In genomic region chr22:33925194-33925593, GRCh38 we compare ENCODE assay signal across 24 cellular contexts. TPM values are rescaled to one million over a fixed set of nuclear protein-coding genes. Genes with fewer than 3 reads are reported as not detected.
A peak's percentile ranks its signal among the peaks of the same experiment; 100 is the strongest.
DNase-seq lines count a peak whose midpoint lies in the region; ATAC-seq, FAIRE-seq and TF ChIP-seq lines count a peak whose summit lies in the region.
"Had no signal": no experiment of that assay in that cellular context is flagged by ENCODE, and none has a peak within 500 bp of the region (broad histone marks: within the 10 kb centered on the region; RNA-seq: fewer than 3 reads in every experiment).

No MANE protein-coding gene starts in this region.

- H3K27ac Mint-ChIP-seq in GM23338 = no peak overlapping the region
- H3K27ac Mint-ChIP-seq: B cell; CD4-positive, alpha-beta T cell; CD8-positive, alpha-beta T cell had no signal

- no peaks in the 10 kb centered on the region; the same call in 2 of the 3 replicates for H3K36me3 Mint-ChIP-seq in GM23338 (ENCODE audit: low read depth)
- H3K36me3 Mint-ChIP-seq: CD8-positive, alpha-beta T cell had no signal

- CTCF ChIA-PET in A549 (lab: Yijun Ruan, JAX) (interaction anchor here (0.9 to 4.3 kb wide), 4 partner anchors 15 to 623 kb away, joined by 3 to 18 read pairs (median 10); no protein-coding TSS in a partner anchor), K562 (lab: Yijun Ruan, JAX; ENCODE audit: low intra/inter-chr PET ratio) (no interaction called here)

- FAIRE-seq in A549 (lab: Jason Lieb, UNC) (no peak), K562 (lab: Jason Lieb, UNC) (no peak)
- FAIRE-seq: A204.1, D721Med, GM12878, GM12892, GM18507 had no signal

- in situ Hi-C loops in K562 (cut with MboI) = no loop called here

- H3K4me3 ChIP-seq in A549 (no peak overlapping the region), GM23338 (no peak overlapping the region), K562 (no peak overlapping the region), body of pancreas (no peak overlapping the region)
- H3K4me3 ChIP-seq: BLaER1 treated with 17β-estradiol and CSF1 and Interleukin-3, amounts not matched to agents 10 nM and 100 nM; GM12878 had no signal

- no peak for ATAC-seq in A549
- ATAC-seq in GM23338 = no peak
- ATAC-seq in K562 = no peak
- ATAC-seq in body of pancreas = no peak
- ATAC-seq: CD8-positive, alpha-beta T cell; GM12878 had no signal

- H3K79me2 ChIP-seq in GM23338 (replicated peaks; ENCODE audit: insufficient read depth) (no peaks in the 10 kb centered on the region), K562 (ENCODE audit: control insufficient read depth, insufficient read depth, low read length) (no peaks in the 10 kb centered on the region)

- H3K27me3 ChIP-seq in GM23338 (ENCODE audit: insufficient read depth) (no peaks in the 10 kb centered on the region), K562 (ENCODE audit: control insufficient read depth in 2 of 2, insufficient read depth in 2 of 2, low read length in 2 of 2) (no peaks in the 10 kb centered on the region), body of pancreas (no peaks in the 10 kb centered on the region)

- no peak for TF ChIP-seq CTCF in A549 (IDR thresholded peaks at IDR 0.05)
- TF ChIP-seq CTCF in GM23338 (conservative IDR thresholded peaks at IDR 0.05; ENCODE audit: low read depth in 2 of 2) = no peak
- no peak for TF ChIP-seq CTCF in K562 (IDR thresholded peaks at IDR 0.05 in 2 of 3, conservative IDR thresholded peaks at IDR 0.05 in 1 of 3; ENCODE audit: insufficient read depth in 2 of 3, low read depth in 1 of 3, low read length in 3 of 3)
- no peak for TF ChIP-seq CTCF in body of pancreas (IDR thresholded peaks at IDR 0.05)

- TF ChIP-seq POLR2A in A549 (IDR thresholded peaks at IDR 0.05; ENCODE audit: low read length) (no peak), K562 (conservative IDR thresholded peaks at IDR 0.05) (no peak), body of pancreas (IDR thresholded peaks at IDR 0.05) (no peak)

- TF ChIP-seq EP300 in A549 (IDR thresholded peaks at IDR 0.05) = no peak
- no peak for TF ChIP-seq EP300 in K562 (IDR thresholded peaks at IDR 0.05; ENCODE audit: low read length)

- no peaks in the 10 kb centered on the region for H3K9me3 ChIP-seq in A549
- H3K9me3 ChIP-seq in K562 (replicated peaks; ENCODE audit: control insufficient read depth, insufficient read depth, low read depth, low read length) = no peaks in the 10 kb centered on the region
- no peaks in the 10 kb centered on the region for H3K9me3 ChIP-seq in body of pancreas
- H3K9me3 ChIP-seq: BLaER1 treated with 17β-estradiol and CSF1 and Interleukin-3, amounts not matched to agents 10 nM and 100 nM; Caco-2 had no signal

- peaks cover 5% of the 10 kb centered on the region; the same call in 1 of the 2 replicates for H3K9me2 ChIP-seq in GM23338 (ENCODE audit: insufficient read depth)

- DNase-seq in A549 (ENCODE audit: low read depth in 1 of 2, low spot score in 1 of 2) (no peak), GM23338 (ENCODE audit: low spot score) (no peak), K562 (ENCODE audit: extremely low read depth in 1 of 4, low spot score in 3 of 4) (no peak), activated T-cell treated with anti-CD3 and anti-CD28 coated beads for 4 hours (no peak), NCI-H2029 treated with DMSO at 0.1 percent for 48 hours (lab: John Stamatoyannopoulos, UW) (no peak), body of pancreas (no peak)
- DNase-seq: 8988T; AML-193; Caco-2; Calu3; CD4-positive, alpha-beta T cell; CD8-positive, alpha-beta T cell; DMS79; DND-41; EL; GDM1 had no signal

- intact Hi-C loops in K562 (cut with micrococcal nuclease) (loop anchor here (10.0 kb wide), 1 partner anchor 1100 kb away; no protein-coding TSS in a partner anchor), body of pancreas (cut with DNase I) (loop anchor here (10.0 kb wide), 1 partner anchor 180 kb away; no protein-coding TSS in a partner anchor)

- TF ChIP-seq RAD21 in A549 (conservative IDR thresholded peaks at IDR 0.05 in 1 of 2, IDR thresholded peaks at IDR 0.05 in 1 of 2) (no peak), K562 (CRISPR knock-in tag; conservative IDR thresholded peaks at IDR 0.05 in 1 of 2, IDR thresholded peaks at IDR 0.05 in 1 of 2) (no peak)

- H3K9me1 ChIP-seq in K562 (ENCODE audit: control insufficient read depth, insufficient read depth, low read length) = no peaks in the 10 kb centered on the region

- H3K4me2 ChIP-seq in A549 (no peak overlapping the region), GM23338 (peak overlapping the region; percentile 7; the same call in 1 of the 2 replicates), K562 (ENCODE audit: insufficient read depth, low read length) (no peak overlapping the region)
- H3K4me2 ChIP-seq: BLaER1 treated with 17β-estradiol and CSF1 and Interleukin-3, amounts not matched to agents 10 nM and 100 nM had no signal

- H4K20me1 ChIP-seq in GM23338 (replicated peaks; ENCODE audit: insufficient read depth) (no peaks in the 10 kb centered on the region), K562 (replicated peaks; ENCODE audit: control insufficient read depth, insufficient read depth, low read length) (no peaks in the 10 kb centered on the region)

- no peak overlapping the region for H3K27ac ChIP-seq in A549
- no peak overlapping the region for H3K27ac ChIP-seq in GM23338 (ENCODE audit: low read depth)
- no peak overlapping the region for H3K27ac ChIP-seq in K562 (ENCODE audit: extremely low read depth, low read depth, low read length)
- H3K27ac ChIP-seq in body of pancreas = no peak overlapping the region
- H3K27ac ChIP-seq: BLaER1 treated with 17β-estradiol and CSF1 and Interleukin-3, amounts not matched to agents 10 nM and 100 nM; C4-2B had no signal

- 36% methylated on average over 4 of the region's 4 CpGs for WGBS in A549 (ENCODE audit: missing lambda C conversion rate)
- 2% methylated on average over 4 of the region's 4 CpGs for WGBS in K562 (ENCODE audit: insufficient coverage, low coverage, missing lambda C conversion rate)
- 67 to 85% methylated on average over 4 of the region's 4 CpGs for WGBS in body of pancreas, 2 donors

- H3K4me1 ChIP-seq in A549 (peaks cover 4% of the 10 kb centered on the region; the same call in 2 of the 3 replicates), GM23338 (ENCODE audit: insufficient read depth) (peaks cover 23% of the 10 kb centered on the region), K562 (replicated peaks in 1 of 2; ENCODE audit: control insufficient read depth in 2 of 2, insufficient read depth in 2 of 2, low read length in 2 of 2) (peaks cover 0 to 9% of the 10 kb centered on the region in 2 experiments; a peak in 2 of 5 replicates), body of pancreas (peaks cover 19% of the 10 kb centered on the region)
- H3K4me1 ChIP-seq: Caco-2 had no signal

- H3F3A ChIP-seq in GM23338 (replicated peaks; ENCODE audit: low read depth) = no peaks in the 10 kb centered on the region

- H3K27me3 Mint-ChIP-seq in GM23338 (ENCODE audit: insufficient read depth, low read depth, poor library complexity) = peaks cover 17% of the 10 kb centered on the region

- BruUV-seq in K562 (replicated peaks; lab: Mats Ljungman, UMichigan) = no TSS peak

- peaks cover 31% of the 10 kb centered on the region for H3K4me1 Mint-ChIP-seq in GM23338

- H3K9ac ChIP-seq in K562 (ENCODE audit: insufficient read depth in 1 of 2, low read depth in 2 of 2, low read length in 2 of 2) = no peak overlapping the region
- H3K9ac ChIP-seq: BLaER1 treated with 17β-estradiol and CSF1 and Interleukin-3, amounts not matched to agents 10 nM and 100 nM had no signal

- no peaks in the 10 kb centered on the region for H3K36me3 ChIP-seq in GM23338 (ENCODE audit: insufficient read depth)
- H3K36me3 ChIP-seq in K562 (ENCODE audit: control insufficient read depth, insufficient read depth, low read length) = no peaks in the 10 kb centered on the region
- H3K36me3 ChIP-seq in body of pancreas (replicated peaks in 1 of 2; ENCODE audit: insufficient read depth in 1 of 2, low read depth in 2 of 2) = no peaks in the 10 kb centered on the region
- H3K36me3 ChIP-seq: BLaER1 treated with 17β-estradiol and CSF1 and Interleukin-3, amounts not matched to agents 10 nM and 100 nM had no signal

- peaks cover 4% of the 10 kb centered on the region; the same call in 1 of the 3 replicates for H3K9me3 Mint-ChIP-seq in GM23338
- H3K9me3 Mint-ChIP-seq: CD8-positive, alpha-beta T cell had no signal

- H3K4me3 Mint-ChIP-seq in GM23338 = no peak overlapping the region
- H3K4me3 Mint-ChIP-seq: B cell; CD4-positive, alpha-beta T cell; CD8-positive, alpha-beta T cell had no signal

- peak overlapping the region; percentile 65; the same call in 1 of the 2 replicates for H2AFZ ChIP-seq in GM23338
- H2AFZ ChIP-seq in K562 (ENCODE audit: low read depth, low read length) = no peak overlapping the region

- POLR2A ChIA-PET in A549 (lab: Yijun Ruan, JAX) = no interaction called here
- POLR2A ChIA-PET in K562 (lab: Yijun Ruan, JAX) = no interaction called here

RNA-seq across cellular contexts. Expression of gene LARGE1, which starts 4.9 kb away (rescaled TPM):
- polyA plus RNA-seq in A549 (2011; rRNA removed) = 5.8 and 8.6 TPM in 2 replicates
- polyA plus RNA-seq in A549 (2012; cell fraction: cytosol; rRNA removed) = 3.0 and 3.6 TPM in 2 replicates
- 3.7 and 4.7 TPM in 2 replicates for polyA plus RNA-seq in A549 (2012; cell fraction: nucleus; rRNA removed)
- polyA plus RNA-seq in A549 (2017; fragmentation: RNase III; extraction: RNeasy Plus Mini Kit Qiagen cat#74134 plus additional on column Dnase treatment) = 2.3 to 2.7 TPM (median 2.6 TPM) in 3 replicates
- polyA minus RNA-seq in A549 (2011; rRNA and poly(A)+ RNA removed) = 16.2 and 19.1 TPM in 2 replicates
- 62.4 and 75.6 TPM in 2 replicates for total RNA-seq in GM23338 (2014; rRNA removed; shearing (Covaris generic))
- polyA plus RNA-seq in GM23338 (2016; fragmentation: Nextera tagmentation; extraction: Ambion mirVana) = 12.8 and 13.5 TPM in 2 replicates
- total RNA-seq in K562 (2011; cell fraction: chromatin; rRNA removed; ENCODE audit: low replicate concordance) = 0.70 and 0.79 TPM in 2 replicates
- 0.53 and 2.0 TPM in 2 replicates for total RNA-seq in K562 (2011; cell fraction: nucleolus; rRNA removed)
- total RNA-seq in K562 (2011; cell fraction: nucleoplasm; rRNA removed) = 0.76 and 0.81 TPM in 2 replicates
- total RNA-seq in K562 (2014; rRNA removed) = 0.14 TPM in 1 of 2 replicates, not detected in the other
- 0.04 TPM in 1 of 2 replicates, not detected in the other for total RNA-seq in K562 (2014; rRNA removed; fragmentation: Illumina TruSeq; extraction: Trizol)
- 0.25 TPM in 1 of 2 replicates, not detected in the other for total RNA-seq in K562 (2015; rRNA removed; fragmentation: Illumina TruSeq; extraction: Trizol)
- 0.22 and 0.66 TPM in 2 replicates for total RNA-seq in K562 (2021)
- 0.14 and 0.20 TPM in 2 replicates for polyA plus RNA-seq in K562 (2011; rRNA removed)
- polyA plus RNA-seq in K562 (2011; cell fraction: cytosol; rRNA removed) = 0.04 TPM in 1 of 2 replicates, not detected in the other
- 0.24 and 0.29 TPM in 2 replicates for polyA plus RNA-seq in K562 (2011; cell fraction: nucleus; rRNA removed)
- 0.10 and 0.61 TPM in 2 replicates for polyA plus RNA-seq in K562 (2012)
- polyA plus RNA-seq in K562 (2014; fragmentation: Illumina TruSeq; extraction: Trizol) = not detected in 2 replicates
- under 1 TPM in 1 of 2 experiments, not detected in 1; 0.01 TPM for polyA plus RNA-seq in K562 (2014; fragmentation: Nextera tagmentation; extraction: Ambion mirVana)
- polyA plus RNA-seq in K562 (2014; rRNA removed) = 0.04 and 0.05 TPM in 2 replicates
- 0.06 TPM in 1 of 2 replicates, not detected in the other for polyA minus RNA-seq in K562 (2011; rRNA and poly(A)+ RNA removed)
- not detected in 2 replicates for polyA minus RNA-seq in K562 (2011; cell fraction: cytosol; rRNA and poly(A)+ RNA removed)
- polyA minus RNA-seq in K562 (2011; cell fraction: nucleus; rRNA and poly(A)+ RNA removed) = 0.13 and 0.78 TPM in 2 replicates
- 10 to 100 TPM; 12.5 to 21.1 TPM for total RNA-seq in body of pancreas

Comparison
In these comparisons a context has a peak if more than half of its experiments do, and no peak if none do; other contexts are left out.
1. RNA of gene LARGE1, which starts 4.9 kb away (total RNA-seq): 62.4 to 75.6 TPM in GM23338 and 12.5 to 21.1 TPM in body of pancreas; 0.04 to 2.0 TPM in K562; every median in the first group is over 4 times any median in the second.
2. Of the 35 proteins assayed by ChIP-seq in both K562 and A549: peak only in K562: none; only in A549: none; in both: MAFK; in neither: 34.